ENCODE assay signal across 1 cellular context in genomic region chr1:145719230-145720079, GRCh38.
TF ChIP-seq lines count a peak whose summit lies in the region.

CD160 (plus strand) TSS chr1:145719499; CDS start chr1:145728328, 8,829 bp downstream.

TF ChIP-seq in GM12878, 131 proteins besides CTCF, POLR2A, EP300 and RAD21 (continued from another document):
- TF ChIP-seq RBBP5 (conservative IDR thresholded peaks at IDR 0.05) (no peak), PKNOX1 (IDR thresholded peaks at IDR 0.05) (no peak), ZBTB11 (CRISPR knock-in tag; IDR thresholded peaks at IDR 0.05) (no peak), RFX5 (IDR thresholded peaks at IDR 0.05; ENCODE audit: low read depth, low read length) (no peak), SMC3 (IDR thresholded peaks at IDR 0.05; ENCODE audit: borderline replicate concordance, low read length) (no peak), CREB1 (IDR thresholded peaks at IDR 0.05; ENCODE audit: low read depth) (0 out of 2 replicates have a peak, but pooled peaks have one; percentile 13), ELK1 (IDR thresholded peaks at IDR 0.05; ENCODE audit: low read depth, low read length) (no peak), MTA2 (IDR thresholded peaks at IDR 0.05; ENCODE audit: low read depth) (peak; percentile 63; the same call in 1 of the 2 replicates), ATF7 (IDR thresholded peaks at IDR 0.05; ENCODE audit: low read depth) (peak; percentile 52; the same call in 1 of the 2 replicates), MTA3 (IDR thresholded peaks at IDR 0.05; ENCODE audit: borderline replicate concordance, low read length) (no peak), PAX8 (IDR thresholded peaks at IDR 0.05) (no peak), ASH2L (IDR thresholded peaks at IDR 0.05; ENCODE audit: borderline replicate concordance, low read depth) (no peak), ZNF207 (IDR thresholded peaks at IDR 0.05; ENCODE audit: borderline replicate concordance) (no peak), CEBPB (IDR thresholded peaks at IDR 0.05; ENCODE audit: borderline replicate concordance in 1 of 2, low read depth in 2 of 2, low read length in 2 of 2) (no peak), IKZF2 (IDR thresholded peaks at IDR 0.05) (peak in 1 of 2 experiments; percentile 46; a peak in 2 of 4 replicates), IRF4 (IDR thresholded peaks at IDR 0.05; ENCODE audit: low read depth, low read length) (no peak), CEBPZ (IDR thresholded peaks at IDR 0.05; ENCODE audit: low read depth, low read length) (no peak), RUNX3 (IDR thresholded peaks at IDR 0.05; ENCODE audit: low read length) (peak; percentile 89), RAD51 (IDR thresholded peaks at IDR 0.05) (no peak), NR2F1 (conservative IDR thresholded peaks at IDR 0.05) (no peak), CHD2 (IDR thresholded peaks at IDR 0.05; ENCODE audit: borderline replicate concordance, low read depth, low read length) (no peak), EGR1 (IDR thresholded peaks at IDR 0.05; ENCODE audit: borderline replicate concordance in 1 of 2, low read depth in 2 of 2, low read length in 2 of 2) (no peak), FOXM1 (IDR thresholded peaks at IDR 0.05; ENCODE audit: low read depth, low read length) (no peak), ATF2 (IDR thresholded peaks at IDR 0.05; ENCODE audit: low read length) (no peak), POU2F2 (IDR thresholded peaks at IDR 0.05; ENCODE audit: borderline replicate concordance, low read depth, low read length) (no peak), ZNF622 (IDR thresholded peaks at IDR 0.05) (no peak)
TF ChIP-seq in GM12878: peak in this region for 6.
